Comparison of ENCODE assay signal across 24 cellular contexts in the genomic region with DNA sequence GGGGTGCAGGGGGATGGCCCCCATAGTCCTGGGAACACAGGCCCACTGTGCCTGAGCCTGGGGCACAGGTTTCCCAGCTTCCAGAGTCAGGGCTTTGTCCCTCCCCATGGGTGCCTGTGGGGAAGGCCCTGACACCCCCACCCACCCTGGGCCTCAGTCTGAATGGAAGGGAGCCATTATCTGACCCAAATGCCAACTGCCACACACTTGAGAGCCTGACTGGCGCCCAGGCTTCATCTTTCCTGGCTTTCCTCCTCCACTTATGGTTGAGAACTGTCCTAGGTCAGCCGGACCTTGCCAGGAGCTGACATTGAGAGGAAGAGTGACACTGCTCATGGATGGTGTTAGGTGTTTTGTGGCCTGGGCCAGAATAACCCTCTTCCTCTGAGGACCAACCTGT. TPM values are rescaled to one million over a fixed set of nuclear protein-coding genes. Genes with fewer than 3 reads are reported as not detected.
DNase-seq lines count a peak whose midpoint lies in the region; ATAC-seq and TF ChIP-seq lines count a peak whose summit lies in the region.
"Had no signal": no experiment of that assay in that cellular context is flagged by ENCODE, and none has a peak within 500 bp of the region (broad histone marks: within the 10 kb centered on the region; RNA-seq: fewer than 3 reads in every experiment).

No MANE protein-coding gene starts in this region.

- H3K4me1 ChIP-seq in GM23248 (ENCODE audit: insufficient read depth) = peaks cover 38% of the 10 kb centered on the region
- peaks cover 68% of the 10 kb centered on the region for H3K4me1 ChIP-seq in suprapubic skin
- H3K4me1 ChIP-seq in neural progenitor cell = peaks cover 18% of the 10 kb centered on the region

- no peaks in the 10 kb centered on the region for H3K36me3 ChIP-seq in GM23248 (ENCODE audit: low read depth)
- no peaks in the 10 kb centered on the region for H3K36me3 ChIP-seq in suprapubic skin
- H3K36me3 ChIP-seq in neural progenitor cell = no peaks in the 10 kb centered on the region

- no peak overlapping the region; the same call in 1 of the 2 replicates for H3K9ac ChIP-seq in GM23248
- H3K9ac ChIP-seq in neural progenitor cell = no peak overlapping the region

- peaks cover 90% of the 10 kb centered on the region for H3K79me2 ChIP-seq in GM23248 (ENCODE audit: insufficient read depth)
- H3K79me2 ChIP-seq in neural progenitor cell (ENCODE audit: low read depth) = peaks cover 92% of the 10 kb centered on the region

- H4K20me1 ChIP-seq in GM23248 (ENCODE audit: insufficient read depth) (no peaks in the 10 kb centered on the region), neural progenitor cell (ENCODE audit: low read depth) (peaks cover 96% of the 10 kb centered on the region)

- H2AFZ ChIP-seq in GM23248 = no peak overlapping the region
- no peak overlapping the region for H2AFZ ChIP-seq in neural progenitor cell (replicated peaks)

- no peaks in the 10 kb centered on the region for H3K27me3 ChIP-seq in GM23248 (replicated peaks; ENCODE audit: insufficient read depth)
- no peaks in the 10 kb centered on the region for H3K27me3 ChIP-seq in suprapubic skin
- no peaks in the 10 kb centered on the region for H3K27me3 ChIP-seq in neural progenitor cell

- no peaks in the 10 kb centered on the region for H3K27me3 Mint-ChIP-seq in neural crest cell (ENCODE audit: low read depth)
- peaks cover 2% of the 10 kb centered on the region for H3K27me3 Mint-ChIP-seq in neural progenitor cell (ENCODE audit: insufficient read depth, low read depth)
- H3K27me3 Mint-ChIP-seq: activated naive CD4-positive, alpha-beta T cell treated with anti-CD3 and anti-CD28 coated beads, Interleukin-2, amount 50 U/mL, for 24 hours had no signal

- no peak overlapping the region for H3K4me3 ChIP-seq in GM23248
- no peak overlapping the region for H3K4me3 ChIP-seq in suprapubic skin
- no peak overlapping the region for H3K4me3 ChIP-seq in neural progenitor cell

- H3K4me3 Mint-ChIP-seq in neural crest cell = no peak overlapping the region
- no peak overlapping the region for H3K4me3 Mint-ChIP-seq in neural progenitor cell
- H3K4me3 Mint-ChIP-seq: activated B cell treated with CpG ODN at 0.5 μM for 24 hours; activated naive CD4-positive, alpha-beta T cell treated with anti-CD3 and anti-CD28 coated beads, Interleukin-2, amount 50 U/mL, for 24 hours; activated T-cell treated with anti-CD3 and anti-CD28 coated beads, Interleukin-2, amount 50 U/mL, for 4 hours; H9 had no signal

- H3K9me3 ChIP-seq in GM23248 (ENCODE audit: low read depth) (no peaks in the 10 kb centered on the region), suprapubic skin (no peaks in the 10 kb centered on the region), neural progenitor cell (ENCODE audit: low read depth) (no peaks in the 10 kb centered on the region)

- H3K27ac ChIP-seq in GM23248 (peak overlapping the region; percentile 88), suprapubic skin (peak overlapping the region; percentile 68), neural progenitor cell (no peak overlapping the region)
- H3K27ac ChIP-seq: HL-60 had no signal

- intact Hi-C loops in Right ventricle myocardium superior (cut with DNase I) = no loop called here

- peaks cover 34% of the 10 kb centered on the region for H3F3A ChIP-seq in GM23248 (ENCODE audit: insufficient read depth)
- H3F3A ChIP-seq in neural progenitor cell (ENCODE audit: low read depth) = no peaks in the 10 kb centered on the region

- no peak for TF ChIP-seq CTCF in neural crest cell (conservative IDR thresholded peaks at IDR 0.05)
- no peak for TF ChIP-seq CTCF in suprapubic skin (IDR thresholded peaks at IDR 0.05)
- TF ChIP-seq CTCF in neural progenitor cell (IDR thresholded peaks at IDR 0.05) = no peak

- no peaks in the 10 kb centered on the region for H3K9me3 Mint-ChIP-seq in neural crest cell
- no peaks in the 10 kb centered on the region for H3K9me3 Mint-ChIP-seq in neural progenitor cell
- H3K9me3 Mint-ChIP-seq: activated B cell treated with CpG ODN at 0.5 μM for 24 hours; activated naive CD4-positive, alpha-beta T cell treated with anti-CD3 and anti-CD28 coated beads, Interleukin-2, amount 50 U/mL, for 24 hours; activated T-cell treated with anti-CD3 and anti-CD28 coated beads, Interleukin-2, amount 50 U/mL, for 4 hours; CD4-positive, CD25-positive, alpha-beta regulatory T cell; H9 had no signal

- no peak for TF ChIP-seq EP300 in suprapubic skin (IDR thresholded peaks at IDR 0.05)

- no peak for DNase-seq in GM23248
- no peak for DNase-seq in Right ventricle myocardium superior
- DNase-seq in neural crest cell (ENCODE audit: low read depth, low spot score) = no peak
- no peak for DNase-seq in suprapubic skin (ENCODE audit: low spot score in 2 of 2)
- no peak for DNase-seq in SKM-1 (lab: John Stamatoyannopoulos, UW; ENCODE audit: unreplicated experiment)
- no peak for DNase-seq in DMS 273 (lab: John Stamatoyannopoulos, UW; ENCODE audit: unreplicated experiment)
- no peak for DNase-seq in GM03348 (ENCODE audit: low spot score)
- no peak for DNase-seq in neural progenitor cell (ENCODE audit: low spot score)
- DNase-seq: ACHN; activated B cell treated with CpG ODN at 0.5 μM for 24 hours; activated T-cell treated with anti-CD3 and anti-CD28 coated beads, Interleukin-2, amount 50 U/mL, for 4 hours; CD4-positive, CD25-positive, alpha-beta regulatory T cell; DMS53; H9; IMR-90; kidney; midbrain; NCI-H1417; NCI-H2227 treated with DMSO at 0.1 percent for 48 hours; PC-3; retina; stimulated activated naive CD4-positive, alpha-beta T cell had no signal

- H3K4me1 Mint-ChIP-seq in neural crest cell (peaks cover 38% of the 10 kb centered on the region), neural progenitor cell (peaks cover 17% of the 10 kb centered on the region)
- H3K4me1 Mint-ChIP-seq: activated B cell treated with CpG ODN at 0.5 μM for 24 hours; activated naive CD4-positive, alpha-beta T cell treated with anti-CD3 and anti-CD28 coated beads, Interleukin-2, amount 50 U/mL, for 24 hours; CD4-positive, CD25-positive, alpha-beta regulatory T cell had no signal

- H3K4me2 ChIP-seq in GM23248 (ENCODE audit: unreplicated experiment) (no peak overlapping the region), neural progenitor cell (no peak overlapping the region)

- no peaks in the 10 kb centered on the region for H3K9me2 ChIP-seq in GM23248 (ENCODE audit: insufficient read depth)

- peak overlapping the region; percentile 75 for H3K27ac Mint-ChIP-seq in neural crest cell (ENCODE audit: unreplicated experiment)
- no peak overlapping the region for H3K27ac Mint-ChIP-seq in neural progenitor cell
- H3K27ac Mint-ChIP-seq: activated B cell treated with CpG ODN at 0.5 μM for 24 hours; activated naive CD4-positive, alpha-beta T cell treated with anti-CD3 and anti-CD28 coated beads, Interleukin-2, amount 50 U/mL, for 24 hours; CD4-positive, CD25-positive, alpha-beta regulatory T cell; H9 had no signal

- H3K36me3 Mint-ChIP-seq in neural crest cell (ENCODE audit: low read depth) (peaks cover 10% of the 10 kb centered on the region), neural progenitor cell (peaks cover 29% of the 10 kb centered on the region)
- H3K36me3 Mint-ChIP-seq: activated naive CD4-positive, alpha-beta T cell treated with anti-CD3 and anti-CD28 coated beads, Interleukin-2, amount 50 U/mL, for 24 hours; CD4-positive, CD25-positive, alpha-beta regulatory T cell had no signal

- TF ChIP-seq POLR2A in suprapubic skin (IDR thresholded peaks at IDR 0.05) = no peak

- in situ Hi-C loops in GM23248 (cut with MboI) = no loop called here

- peak; percentile 43 for ATAC-seq in Right ventricle myocardium superior (ENCODE audit: poor library complexity)
- ATAC-seq: activated T-cell treated with anti-CD3 and anti-CD28 coated beads, Interleukin-2, amount 50 U/mL, for 4 hours; PC-3 had no signal

- WGBS in GM23248 (ENCODE audit: low coverage in 1 of 2, low lambda C conversion rate in 2 of 2, missing lambda C conversion rate in 2 of 2), 2 experiments = 67 to 78% methylated on average over 2 of the region's 2 CpGs
- 100% methylated on average over 1 of the region's 2 CpGs for WGBS in suprapubic skin

RNA-seq across cellular contexts. Expression of gene SH3PXD2B, which starts 24.0 kb away (rescaled TPM):
- 19.8 and 20.7 TPM in 2 replicates for total RNA-seq in GM23248 (2014; rRNA removed; shearing (Covaris generic))
- 15.2 and 15.5 TPM in 2 replicates for polyA plus RNA-seq in GM23248 (2016; fragmentation: Nextera tagmentation; extraction: Ambion mirVana)
- total RNA-seq in Right ventricle myocardium superior (5.3 TPM), neural crest cell (86.1 and 89.1 TPM in 2 replicates), suprapubic skin (10 to 100 TPM; 29.1 to 42.1 (median 31.3) TPM), neural progenitor cell (ENCODE audit: low replicate concordance) (27.3 and 46.3 TPM in 2 replicates)
- polyA plus RNA-seq: CD4-positive, CD25-positive, alpha-beta regulatory T cell had no signal
